ENCODE assay signal across 8 cellular contexts in the genomic region with DNA sequence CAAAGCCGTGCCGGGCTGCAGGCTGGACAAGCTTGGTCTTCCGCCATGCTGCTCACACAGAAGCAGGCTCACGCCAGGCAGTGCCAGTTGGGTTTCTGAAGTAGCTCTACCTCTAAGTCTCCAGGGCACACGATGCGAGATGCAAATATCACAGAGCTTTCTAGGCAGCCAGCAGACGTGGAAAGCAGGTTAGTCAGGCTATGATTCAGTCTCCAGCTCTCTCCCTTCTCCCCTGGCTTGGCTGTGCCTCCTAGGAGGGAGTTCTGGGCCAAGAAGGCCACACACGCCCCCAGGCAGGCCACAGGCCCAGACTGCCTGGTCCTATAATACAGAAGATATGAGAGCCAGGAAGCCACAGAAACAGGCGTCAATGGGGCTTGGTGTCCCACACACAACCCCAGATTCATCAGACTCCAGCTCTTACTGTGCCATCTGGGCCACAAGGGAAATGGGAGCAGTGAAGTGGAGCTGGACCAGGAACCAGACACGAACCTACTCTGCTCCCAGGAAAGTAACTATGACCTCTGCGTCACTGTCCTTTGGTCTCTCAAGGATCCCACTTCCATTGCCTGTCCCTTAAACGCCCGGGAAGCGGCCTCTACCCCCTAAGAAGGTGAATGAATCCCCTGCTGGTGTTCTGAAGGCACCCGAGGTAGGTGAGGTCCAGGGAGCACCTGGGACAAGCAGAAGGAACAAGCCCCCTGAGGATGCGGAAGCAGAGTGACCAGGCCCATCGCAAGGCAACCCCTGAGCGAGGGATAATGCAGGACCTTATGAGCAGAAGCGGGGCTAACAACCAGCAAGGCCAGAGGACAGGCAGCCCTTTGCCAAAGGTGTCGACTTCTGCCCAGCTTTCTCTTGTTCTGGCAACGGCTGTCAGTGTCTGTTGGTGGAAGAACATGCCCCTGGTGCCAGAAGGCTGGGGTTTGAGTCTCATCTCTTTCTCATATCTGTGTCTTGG.
DNase-seq lines count a peak whose midpoint lies in the region; TF ChIP-seq lines count a peak whose summit lies in the region.

No MANE protein-coding gene starts in this region.

- POLR2A ChIA-PET in activated CD4-positive, alpha-beta memory T cell treated with anti-CD3 and anti-CD28 coated beads for 36 hours (lab: Charles Lee): interaction anchor here (0.8 to 3.0 kb wide), 4 partner anchors 28 to 149 kb away, joined by 3 to 13 read pairs (median 4); partner anchors contain the start of gene SIRT5
- POLR2A ChIA-PET in activated CD4-positive, alpha-beta memory T cell treated with anti-CD3 and anti-CD28 coated beads, Interleukin-2, amount 10 ng/mL, durations not matched to agents 7 days and 5 days (lab: Charles Lee): interaction anchor here (1.4 kb wide), 1 partner anchor 189 kb away, joined by 3 read pairs; the partner anchor contains the start of gene NOL7

- no peaks in the 10 kb centered on the region for H3K9me3 Mint-ChIP-seq in activated CD4-positive, alpha-beta memory T cell treated with anti-CD3 and anti-CD28 coated beads for 36 hours
- no peaks in the 10 kb centered on the region for H3K9me3 Mint-ChIP-seq in activated CD4-positive, alpha-beta memory T cell treated with anti-CD3 and anti-CD28 coated beads, Interleukin-2, amount 10 ng/mL, durations not matched to agents 7 days and 5 days
- no peaks in the 10 kb centered on the region for H3K9me3 Mint-ChIP-seq in activated naive CD8-positive, alpha-beta T cell treated with anti-CD3 and anti-CD28 coated beads for 36 hours
- H3K9me3 Mint-ChIP-seq in immature natural killer cell: no peaks in the 10 kb centered on the region
- H3K9me3 Mint-ChIP-seq in osteocyte (ENCODE audit: unreplicated experiment): no peaks in the 10 kb centered on the region

- peaks cover 52% of the 10 kb centered on the region for H3K4me1 Mint-ChIP-seq in activated CD4-positive, alpha-beta memory T cell treated with anti-CD3 and anti-CD28 coated beads for 36 hours (ENCODE audit: low read depth)
- H3K4me1 Mint-ChIP-seq in activated CD4-positive, alpha-beta memory T cell treated with anti-CD3 and anti-CD28 coated beads, Interleukin-2, amount 10 ng/mL, durations not matched to agents 7 days and 5 days: peaks cover 35% of the 10 kb centered on the region
- H3K4me1 Mint-ChIP-seq in activated naive CD8-positive, alpha-beta T cell treated with anti-CD3 and anti-CD28 coated beads for 36 hours: peaks cover 61% of the 10 kb centered on the region
- H3K4me1 Mint-ChIP-seq in immature natural killer cell (peaks cover 96 to 100% of the 10 kb centered on the region in 2 donors), osteocyte (ENCODE audit: unreplicated experiment) (peaks cover 27% of the 10 kb centered on the region)

- no peaks in the 10 kb centered on the region for H3K27me3 Mint-ChIP-seq in activated CD4-positive, alpha-beta memory T cell treated with anti-CD3 and anti-CD28 coated beads for 36 hours
- H3K27me3 Mint-ChIP-seq in activated CD4-positive, alpha-beta memory T cell treated with anti-CD3 and anti-CD28 coated beads, Interleukin-2, amount 10 ng/mL, durations not matched to agents 7 days and 5 days: peaks cover 2% of the 10 kb centered on the region
- no peaks in the 10 kb centered on the region for H3K27me3 Mint-ChIP-seq in activated naive CD8-positive, alpha-beta T cell treated with anti-CD3 and anti-CD28 coated beads for 36 hours
- H3K27me3 Mint-ChIP-seq in immature natural killer cell (ENCODE audit: low read depth in 3 of 3) (peaks cover 15 to 21% (median 15%) of the 10 kb centered on the region in 3 donors), osteocyte (ENCODE audit: unreplicated experiment) (no peaks in the 10 kb centered on the region)

- intact Hi-C loops in activated CD4-positive, alpha-beta memory T cell treated with anti-CD3 and anti-CD28 coated beads for 36 hours (cut with micrococcal nuclease): loop anchor here (5.0 kb wide), 2 partner anchors 89 to 1116 kb away; no protein-coding TSS in a partner anchor

- no peak overlapping the region for H3K4me3 Mint-ChIP-seq in activated CD4-positive, alpha-beta memory T cell treated with anti-CD3 and anti-CD28 coated beads for 36 hours
- no peak overlapping the region for H3K4me3 Mint-ChIP-seq in activated CD4-positive, alpha-beta memory T cell treated with anti-CD3 and anti-CD28 coated beads, Interleukin-2, amount 10 ng/mL, durations not matched to agents 7 days and 5 days
- H3K4me3 Mint-ChIP-seq in activated naive CD8-positive, alpha-beta T cell treated with anti-CD3 and anti-CD28 coated beads for 36 hours: no peak overlapping the region
- peak overlapping the region; percentile 75 to 87 (median 80) for H3K4me3 Mint-ChIP-seq in immature natural killer cell
- H3K4me3 Mint-ChIP-seq in osteocyte (ENCODE audit: unreplicated experiment): no peak overlapping the region

- peak; percentile 60 for DNase-seq in activated CD4-positive, alpha-beta memory T cell treated with anti-CD3 and anti-CD28 coated beads for 36 hours
- DNase-seq in activated CD4-positive, alpha-beta memory T cell treated with anti-CD3 and anti-CD28 coated beads, Interleukin-2, amount 10 ng/mL, durations not matched to agents 7 days and 5 days: no peak
- no peak for DNase-seq in activated naive CD8-positive, alpha-beta T cell treated with anti-CD3 and anti-CD28 coated beads for 36 hours
- no peak for DNase-seq in immature natural killer cell
- DNase-seq in stromal cell of bone marrow (ENCODE audit: low read depth): peak; percentile 30
- DNase-seq in osteocyte (ENCODE audit: extremely low spot score, unreplicated experiment): no peak
- no peak for DNase-seq in NCI-H2196 treated with DMSO at 0.1 percent for 48 hours (lab: John Stamatoyannopoulos, UW; ENCODE audit: unreplicated experiment)
- no peak for DNase-seq in CD1c-positive myeloid dendritic cell (ENCODE audit: extremely low spot score)

- TF ChIP-seq CTCF in osteocyte (IDR thresholded peaks at IDR 0.05): no peak

- H3K36me3 Mint-ChIP-seq in activated CD4-positive, alpha-beta memory T cell treated with anti-CD3 and anti-CD28 coated beads for 36 hours: no peaks in the 10 kb centered on the region
- no peaks in the 10 kb centered on the region for H3K36me3 Mint-ChIP-seq in activated CD4-positive, alpha-beta memory T cell treated with anti-CD3 and anti-CD28 coated beads, Interleukin-2, amount 10 ng/mL, durations not matched to agents 7 days and 5 days (ENCODE audit: low read depth)
- peaks cover 17% of the 10 kb centered on the region for H3K36me3 Mint-ChIP-seq in activated naive CD8-positive, alpha-beta T cell treated with anti-CD3 and anti-CD28 coated beads for 36 hours
- H3K36me3 Mint-ChIP-seq in immature natural killer cell (peaks cover 0 to 8% (median 7%) of the 10 kb centered on the region in 3 donors), osteocyte (ENCODE audit: unreplicated experiment) (no peaks in the 10 kb centered on the region)

- no peak overlapping the region for H3K27ac Mint-ChIP-seq in activated CD4-positive, alpha-beta memory T cell treated with anti-CD3 and anti-CD28 coated beads for 36 hours
- no peak overlapping the region for H3K27ac Mint-ChIP-seq in activated CD4-positive, alpha-beta memory T cell treated with anti-CD3 and anti-CD28 coated beads, Interleukin-2, amount 10 ng/mL, durations not matched to agents 7 days and 5 days
- H3K27ac Mint-ChIP-seq in activated naive CD8-positive, alpha-beta T cell treated with anti-CD3 and anti-CD28 coated beads for 36 hours: peak overlapping the region; percentile 97
- peak overlapping the region; percentile 91 to 99 (median 99) for H3K27ac Mint-ChIP-seq in immature natural killer cell
- no peak overlapping the region for H3K27ac Mint-ChIP-seq in osteocyte (ENCODE audit: unreplicated experiment)

- CTCF ChIA-PET in activated CD4-positive, alpha-beta memory T cell treated with anti-CD3 and anti-CD28 coated beads for 36 hours (lab: Charles Lee): interaction anchor here (0.7 to 0.8 kb wide), 4 partner anchors 28 to 148 kb away, joined by 3 to 4 read pairs (median 3); partner anchors contain the start of gene SIRT5
- CTCF ChIA-PET in activated CD4-positive, alpha-beta memory T cell treated with anti-CD3 and anti-CD28 coated beads, Interleukin-2, amount 10 ng/mL, durations not matched to agents 7 days and 5 days (lab: Charles Lee): interaction anchor here (0.9 to 3.4 kb wide), 2 partner anchors 12 to 28 kb away, joined by 3 to 8 read pairs; no protein-coding TSS in a partner anchor

Comparison
In these comparisons a context has a peak if more than half of its experiments do, and no peak if none do; other contexts are left out.
1. DNase-seq: peak in activated CD4-positive, alpha-beta memory T cell treated with anti-CD3 and anti-CD28 coated beads for 36 hours (single experiment) and stromal cell of bone marrow (single experiment); none in activated CD4-positive, alpha-beta memory T cell treated with anti-CD3 and anti-CD28 coated beads, Interleukin-2, amount 10 ng/mL, durations not matched to agents 7 days and 5 days (single experiment), activated naive CD8-positive, alpha-beta T cell treated with anti-CD3 and anti-CD28 coated beads for 36 hours (single experiment), immature natural killer cell (0 of 3), osteocyte (single experiment), NCI-H2196 treated with DMSO at 0.1 percent for 48 hours (single experiment) and CD1c-positive myeloid dendritic cell (single experiment).
2. H3K27ac Mint-ChIP-seq: peak in activated naive CD8-positive, alpha-beta T cell treated with anti-CD3 and anti-CD28 coated beads for 36 hours (single experiment) and immature natural killer cell (6 of 6); none in activated CD4-positive, alpha-beta memory T cell treated with anti-CD3 and anti-CD28 coated beads for 36 hours (single experiment), activated CD4-positive, alpha-beta memory T cell treated with anti-CD3 and anti-CD28 coated beads, Interleukin-2, amount 10 ng/mL, durations not matched to agents 7 days and 5 days (single experiment) and osteocyte (single experiment).
3. H3K4me3 Mint-ChIP-seq: peak in immature natural killer cell (5 of 5); none in activated CD4-positive, alpha-beta memory T cell treated with anti-CD3 and anti-CD28 coated beads for 36 hours (single experiment), activated CD4-positive, alpha-beta memory T cell treated with anti-CD3 and anti-CD28 coated beads, Interleukin-2, amount 10 ng/mL, durations not matched to agents 7 days and 5 days (single experiment), activated naive CD8-positive, alpha-beta T cell treated with anti-CD3 and anti-CD28 coated beads for 36 hours (single experiment) and osteocyte (single experiment).